Comparison of ENCODE assay signal across 14 cellular contexts in the genomic region with DNA sequence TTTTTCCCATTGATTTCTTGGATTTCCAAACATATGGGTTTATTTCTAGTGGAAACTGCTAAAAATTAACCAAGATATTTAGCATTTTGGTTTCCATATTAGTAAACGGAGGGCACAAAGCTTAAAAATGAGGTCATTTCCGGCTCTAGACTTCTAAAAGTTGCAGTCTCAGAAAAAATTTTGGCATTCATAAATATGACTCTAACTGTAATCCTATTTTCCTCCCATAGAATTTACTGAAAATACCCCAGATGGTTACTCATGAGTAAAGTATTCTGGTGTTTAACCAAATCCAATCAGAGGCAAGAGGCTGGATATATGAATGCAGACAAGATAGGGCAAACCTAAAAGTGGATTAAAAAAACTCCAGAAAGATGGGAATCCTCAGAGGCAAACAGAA.
DNase-seq lines count a peak whose midpoint lies in the region; ATAC-seq, FAIRE-seq and TF ChIP-seq lines count a peak whose summit lies in the region.
"Had no signal": no experiment of that assay in that cellular context is flagged by ENCODE, and none has a peak within 500 bp of the region (broad histone marks: within the 10 kb centered on the region; RNA-seq: fewer than 3 reads in every experiment).

No MANE protein-coding gene starts in this region.

- POLR2A ChIA-PET in AG04449 (lab: Yijun Ruan, JAX) = interaction anchor here (0.7 kb wide), 1 partner anchor 38 kb away, joined by 3 read pairs; no protein-coding TSS in a partner anchor

- H3K9me3 ChIP-seq in kidney (ENCODE audit: control insufficient read depth in 1 of 2, low read length in 2 of 2) = no peaks in the 10 kb centered on the region
- H3K9me3 ChIP-seq: left ventricle myocardium inferior had no signal

- no peak for TF ChIP-seq CTCF in AG04449 (IDR thresholded peaks at IDR 0.05; ENCODE audit: insufficient read depth, low read length, missing control alignments)
- TF ChIP-seq CTCF in astrocyte of the spinal cord (IDR thresholded peaks at IDR 0.05; ENCODE audit: low read depth, low read length) = no peak
- no peak for TF ChIP-seq CTCF in kidney (IDR thresholded peaks at IDR 0.05; ENCODE audit: borderline replicate concordance, extremely low read depth, insufficient read depth)
- no peak for TF ChIP-seq CTCF in CD14-positive monocyte (IDR thresholded peaks at IDR 0.05)

- CTCF ChIA-PET in AG04449 (lab: Yijun Ruan, JAX) = interaction anchor here (0.9 to 2.2 kb wide), 3 partner anchors 19 to 58 kb away, joined by 3 to 6 read pairs (median 6); no protein-coding TSS in a partner anchor

- no peaks in the 10 kb centered on the region for H3K9me3 Mint-ChIP-seq in CD14-positive monocyte
- H3K9me3 Mint-ChIP-seq: activated T-helper 2 cell treated with anti-CD3 and anti-CD28 coated beads, Interferon-gamma antibody, Interleukin-2, Interleukin-4, amounts not matched to agents 10 μg/mL and 5 μg/mL and 100 μg/mL, durations not matched to agents 14 hours and 24 hours and 36 hours had no signal

- no peaks in the 10 kb centered on the region for H3K4me1 Mint-ChIP-seq in CD14-positive monocyte
- H3K4me1 Mint-ChIP-seq: T-helper 17 cell had no signal

- in situ Hi-C loops in astrocyte of the spinal cord (cut with HindIII; ENCODE audit: low sequenced_read_pairs) = no loop called here

- H3K4me3 Mint-ChIP-seq in CD14-positive monocyte = no peak overlapping the region
- H3K4me3 Mint-ChIP-seq: T-helper 17 cell had no signal

- no peak for ATAC-seq in HG02571 (IDR thresholded peaks at IDR 0.05; ENCODE audit: unreplicated experiment)
- ATAC-seq: T-helper 17 cell had no signal

- no peaks in the 10 kb centered on the region for H3K36me3 ChIP-seq in kidney (ENCODE audit: control insufficient read depth in 1 of 2, insufficient read depth in 2 of 2, low read length in 2 of 2)
- H3K36me3 ChIP-seq: left ventricle myocardium inferior had no signal

- no peak overlapping the region for H3K9ac ChIP-seq in kidney (ENCODE audit: low read length in 2 of 2)
- H3K9ac ChIP-seq: KMS-11 had no signal

- H3K4me1 ChIP-seq in kidney (ENCODE audit: control insufficient read depth in 1 of 2, insufficient read depth in 1 of 2, low read depth in 1 of 2, low read length in 2 of 2) = peaks cover 3 to 13% of the 10 kb centered on the region in 2 donors

- no peak overlapping the region for H3K27ac Mint-ChIP-seq in CD14-positive monocyte
- H3K27ac Mint-ChIP-seq: activated T-helper 2 cell treated with anti-CD3 and anti-CD28 coated beads, Interferon-gamma antibody, Interleukin-2, Interleukin-4, amounts not matched to agents 10 μg/mL and 5 μg/mL and 100 μg/mL, durations not matched to agents 14 hours and 24 hours and 36 hours; T-helper 17 cell had no signal

- FAIRE-seq in HTR-8/SVneo (lab: Jason Lieb, UNC) (no peak), kidney (lab: Jason Lieb, UNC) (peak; percentile 3)

- no peaks in the 10 kb centered on the region for H3K36me3 Mint-ChIP-seq in CD14-positive monocyte

- peaks cover 1 to 5% (median 2%) of the 10 kb centered on the region in 3 donors for H3K27me3 Mint-ChIP-seq in CD14-positive monocyte (ENCODE audit: low read depth in 3 of 3)

- DNase-seq in AG04449 (ENCODE audit: low read depth, low spot score) = peak; percentile 71
- DNase-seq in HTR-8/SVneo (ENCODE audit: insufficient read length, low spot score) = peak; percentile 46
- DNase-seq in astrocyte of the spinal cord (ENCODE audit: low read depth, low spot score) = peak; percentile 84
- DNase-seq in kidney = no peak
- no peak for DNase-seq in CD14-positive monocyte (ENCODE audit: low spot score)
- DNase-seq in NCI-H2196 (lab: John Stamatoyannopoulos, UW; ENCODE audit: unreplicated experiment) = no peak
- no peak for DNase-seq in DMS79 (lab: John Stamatoyannopoulos, UW)
- DNase-seq: left ventricle myocardium inferior; NCI-H2107; stimulated activated CD8-positive, alpha-beta memory T cell treated with anti-CD3 and anti-CD28 coated beads, Interleukin-4, amount 100 ng/mL, for 48 hours; T-helper 17 cell had no signal

- H3K4me3 ChIP-seq in AG04449 (ENCODE audit: low read depth, low read length) (no peak overlapping the region), astrocyte of the spinal cord (ENCODE audit: low read depth, low read length) (no peak overlapping the region), kidney (ENCODE audit: low read length in 2 of 2) (no peak overlapping the region)
- H3K4me3 ChIP-seq: left ventricle myocardium inferior had no signal

- H3K27ac ChIP-seq in kidney (ENCODE audit: low read depth in 2 of 2, low read length in 2 of 2) = peak overlapping the region in 1 of 2 donors; percentile 10
- H3K27ac ChIP-seq: KMS-11, left ventricle myocardium inferior had no signal

- intact Hi-C loops in kidney (cut with DNase I) = no loop called here
- intact Hi-C loops in CD14-positive monocyte (cut with micrococcal nuclease) = no loop called here

Comparison
In these comparisons a context has a peak if more than half of its experiments do, and no peak if none do; other contexts are left out.
1. DNase-seq: peak in AG04449 (single experiment), HTR-8/SVneo (single experiment) and astrocyte of the spinal cord (single experiment); none in kidney (single experiment), CD14-positive monocyte (single experiment), NCI-H2196 (single experiment) and DMS79 (single experiment).